In the genomic region with DNA sequence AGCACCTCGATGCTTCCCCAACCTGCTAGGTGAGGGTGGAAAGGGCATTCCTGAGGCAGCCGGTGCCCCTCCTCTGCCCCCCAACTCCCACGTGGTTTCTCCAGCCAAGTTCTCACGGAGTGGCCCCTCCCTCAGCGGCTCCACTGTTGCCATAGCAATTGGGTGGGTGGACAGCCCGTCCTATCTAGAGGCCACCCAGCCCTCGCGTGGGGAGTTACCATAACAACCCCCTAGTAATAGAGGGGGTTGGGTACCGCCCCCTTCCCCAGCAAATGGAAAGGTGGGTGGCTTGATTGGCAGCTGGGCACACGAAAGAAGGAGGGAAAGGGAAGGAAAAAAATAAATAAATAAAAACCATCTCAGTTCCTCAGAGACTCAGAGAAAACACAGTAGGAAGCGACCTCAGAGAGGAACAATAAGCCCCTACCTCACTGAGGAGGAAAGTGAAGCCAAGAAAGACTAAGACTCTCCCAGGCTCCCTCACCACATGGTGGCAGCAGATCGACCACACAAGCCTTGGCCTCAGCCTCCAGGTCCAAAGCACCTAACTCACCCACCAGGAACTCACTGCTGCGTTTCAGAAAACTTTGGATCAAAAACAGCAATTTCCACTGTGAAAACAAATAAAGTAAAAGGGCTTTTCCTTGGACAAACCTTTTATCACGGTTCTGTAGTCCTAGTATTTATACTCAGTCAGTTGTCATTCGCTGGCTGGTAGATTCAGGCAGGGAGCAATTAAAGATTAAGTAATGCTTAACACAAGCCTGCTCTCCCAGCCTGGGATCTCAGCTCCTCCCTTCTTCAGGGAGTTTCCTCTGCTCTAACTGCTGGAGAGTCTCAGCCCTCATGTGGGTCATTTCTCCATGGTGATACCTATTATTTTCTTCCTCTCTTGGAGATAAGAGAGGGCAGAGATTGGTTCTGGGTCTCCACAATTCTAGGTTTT, we compare ENCODE assay signal across 8 cellular contexts. TPM values are rescaled to one million over a fixed set of nuclear protein-coding genes. Genes with fewer than 3 reads are reported as not detected.
A peak's percentile ranks its signal among the peaks of the same experiment; 100 is the strongest.
DNase-seq lines count a peak whose midpoint lies in the region; ATAC-seq and TF ChIP-seq lines count a peak whose summit lies in the region.
"Not testable (repeated sequence)": the region's sequence is repeated elsewhere in the genome, so short reads cannot be mapped to it uniquely, and the experiment has no call there.

No MANE protein-coding gene starts in this region.

- H3K4me3 ChIP-seq in GM23338; KMS-11 (IDR thresholded peaks at IDR 0.05; ENCODE audit: insufficient read depth, low read depth, low read length); Panc1 (ENCODE audit: low read depth in 2 of 2, low read length in 2 of 2); WERI-Rb-1 (ENCODE audit: low read depth, low read length): not testable (repeated sequence)

- DNase-seq in GM23338 (ENCODE audit: low spot score); Panc1 (ENCODE audit: low read depth, low spot score); chondrocyte (ENCODE audit: low spot score); left colon: not testable (repeated sequence)
- DNase-seq in WERI-Rb-1: peak; percentile 24

- H3F3A ChIP-seq in GM23338 (replicated peaks; ENCODE audit: low read depth): not testable (repeated sequence)

- not testable (repeated sequence) for H3K36me3 ChIP-seq in GM23338 (ENCODE audit: insufficient read depth); KMS-11 (ENCODE audit: insufficient read depth); Panc1 (ENCODE audit: control insufficient read depth, insufficient read depth, low read length); WERI-Rb-1

- H3K9ac ChIP-seq in KMS-11: not testable (repeated sequence)

- CTCF ChIA-PET in Panc1 (lab: Charles Lee): not testable (repeated sequence)

- H3K79me2 ChIP-seq in GM23338 (replicated peaks; ENCODE audit: insufficient read depth); KMS-11 (ENCODE audit: insufficient read depth, low read depth): not testable (repeated sequence)

- peak; percentile 79 for ATAC-seq in GM23338
- not testable (repeated sequence) for ATAC-seq in Panc1
- peak; percentile 64 for ATAC-seq in left colon

- H3K9me2 ChIP-seq in GM23338 (ENCODE audit: insufficient read depth): not testable (repeated sequence)

- not testable (repeated sequence) for BruUV-seq in Panc1 (replicated peaks; lab: Mats Ljungman, UMichigan)

- not testable (repeated sequence) for H3K27me3 ChIP-seq in GM23338 (ENCODE audit: insufficient read depth); KMS-11 (ENCODE audit: insufficient read depth, low read depth); Panc1 (ENCODE audit: control insufficient read depth, insufficient read depth, low read length); WERI-Rb-1 (ENCODE audit: insufficient read depth, low read depth, severe bottlenecking)

- H3K36me3 Mint-ChIP-seq in GM23338 (ENCODE audit: low read depth); chondrocyte (ENCODE audit: low read depth); nephron (ENCODE audit: low read depth): not testable (repeated sequence)

- not testable (repeated sequence) for H3K27ac ChIP-seq in 22Rv1; GM23338 (ENCODE audit: low read depth); KMS-11; Panc1 (ENCODE audit: low read length); WERI-Rb-1

- intact Hi-C loops in Panc1 (cut with micrococcal nuclease; ENCODE audit: unreplicated experiment); left colon (cut with DNase I, micrococcal nuclease): not testable (repeated sequence)

- H3K27ac Mint-ChIP-seq in GM23338; chondrocyte (ENCODE audit: unreplicated experiment); nephron: not testable (repeated sequence)

- H3K4me2 ChIP-seq in GM23338, KMS-11: not testable (repeated sequence)

- not testable (repeated sequence) for H2AFZ ChIP-seq in GM23338; KMS-11 (ENCODE audit: low read depth)

- H3K4me1 ChIP-seq in GM23338 (ENCODE audit: insufficient read depth); KMS-11 (ENCODE audit: low read depth, poor library complexity, severe bottlenecking); Panc1 (ENCODE audit: control insufficient read depth, insufficient read depth, low read length): not testable (repeated sequence)

- not testable (repeated sequence) for H3K4me1 Mint-ChIP-seq in GM23338; chondrocyte (ENCODE audit: low read depth); nephron

- H3K9me3 ChIP-seq in Panc1 (ENCODE audit: control insufficient read depth, insufficient read depth, low read depth, low read length); WERI-Rb-1 (ENCODE audit: severe bottlenecking): not testable (repeated sequence)

- H3K4me3 Mint-ChIP-seq in GM23338; chondrocyte (ENCODE audit: unreplicated experiment): not testable (repeated sequence)
- H3K4me3 Mint-ChIP-seq in nephron: peak overlapping the region in 2 of 3 experiments; percentile 15 to 16

- POLR2A ChIA-PET in Panc1 (lab: Charles Lee): not testable (repeated sequence)

- not testable (repeated sequence) for H3K27me3 Mint-ChIP-seq in GM23338 (ENCODE audit: insufficient read depth, low read depth, poor library complexity); chondrocyte (ENCODE audit: low read depth); nephron (ENCODE audit: low read depth)

- TF ChIP-seq CTCF in 22Rv1 (IDR thresholded peaks at IDR 0.05): peak; percentile 35
- 0 out of 4 replicates have a peak, but pooled peaks of 1 of the 2 experiments have one; percentile 11 for TF ChIP-seq CTCF in GM23338 (conservative IDR thresholded peaks at IDR 0.05; ENCODE audit: low read depth in 2 of 2)
- 0 out of 2 replicates have a peak, but pooled peaks have one; percentile 28 for TF ChIP-seq CTCF in KMS-11 (conservative IDR thresholded peaks at IDR 0.05; ENCODE audit: low read depth, low read length)
- peak; percentile 26 for TF ChIP-seq CTCF in Panc1 (IDR thresholded peaks at IDR 0.05)
- TF ChIP-seq CTCF in WERI-Rb-1 (IDR thresholded peaks at IDR 0.05; ENCODE audit: low read depth, low read length); nephron (IDR thresholded peaks at IDR 0.05; ENCODE audit: unreplicated experiment in 3 of 3): not testable (repeated sequence)
- TF ChIP-seq CTCF in chondrocyte (IDR thresholded peaks at IDR 0.05): peak; percentile 42

- not testable (repeated sequence) for H4K20me1 ChIP-seq in GM23338 (replicated peaks; ENCODE audit: insufficient read depth); KMS-11 (ENCODE audit: insufficient read depth)

- not testable (repeated sequence) for H3K9me3 Mint-ChIP-seq in GM23338; chondrocyte (ENCODE audit: low read depth); nephron

- in situ Hi-C loops in Panc1 (cut with HindIII; ENCODE audit: low pct_unique_long_range_greater_than_20kb, low sequenced_read_pairs): not testable (repeated sequence)

RNA-seq across cellular contexts. Expression of gene NBPF15, which starts 23.9 kb away (rescaled TPM):
- total RNA-seq in GM23338 (2014; rRNA removed; shearing (Covaris generic)): 6.6 and 12.5 TPM in 2 replicates
- polyA plus RNA-seq in GM23338 (2016; fragmentation: Nextera tagmentation; extraction: Ambion mirVana): 3.1 and 5.2 TPM in 2 replicates
- total RNA-seq in Panc1 (2021; ENCODE audit: unreplicated experiment) (68.3 TPM), chondrocyte (54.1 to 64.2 TPM (median 59.2 TPM) in 3 replicates), left colon (10 to 100 TPM; 17.8 to 20.1 TPM)
- 55.2 TPM for polyA plus RNA-seq in Panc1 (2012; ENCODE audit: insufficient read length)
